ENCODE assay signal across 8 cellular contexts in genomic region chr19:8396563-8397203, GRCh38. TPM values are rescaled to one million over a fixed set of nuclear protein-coding genes. Genes with fewer than 3 reads are reported as not detected.
DNase-seq lines count a peak whose midpoint lies in the region; ATAC-seq and TF ChIP-seq lines count a peak whose summit lies in the region.

No MANE protein-coding gene starts in this region.

- H3K27ac Mint-ChIP-seq in CD8-positive, alpha-beta memory T cell = peak overlapping the region in 7 of 8 donors; percentile 24 to 99 (median 74)
- H3K27ac Mint-ChIP-seq in IgD-negative memory B cell (peak overlapping the region in 2 of 3 donors; percentile 32 to 78), brain (peak overlapping the region; percentile 36 to 79 (median 70))

- peaks cover 13% of the 10 kb centered on the region for H3K4me1 ChIP-seq in CD8-positive, alpha-beta memory T cell (ENCODE audit: insufficient read depth, low read length)

- POLR2A ChIA-PET in CD8-positive, alpha-beta memory T cell (lab: Charles Lee) = no interaction called here

- no peaks in the 10 kb centered on the region for H3K27me3 ChIP-seq in CD8-positive, alpha-beta memory T cell (ENCODE audit: insufficient read depth, low read length, poor library complexity, severe bottlenecking)
- H3K27me3 ChIP-seq in WERI-Rb-1 (ENCODE audit: insufficient read depth, low read depth, severe bottlenecking) = no peaks in the 10 kb centered on the region

- no peak overlapping the region for H3K27ac ChIP-seq in CD8-positive, alpha-beta memory T cell (ENCODE audit: low read depth, low read length)
- no peak overlapping the region for H3K27ac ChIP-seq in WERI-Rb-1

- peak; percentile 58 to 87 (median 74) for DNase-seq in CD8-positive, alpha-beta memory T cell
- peak; percentile 74 for DNase-seq in WERI-Rb-1
- DNase-seq in iPS-NIHi7 (ENCODE audit: extremely low spot score) = peak; percentile 77
- peak; percentile 49 for DNase-seq in stimulated activated CD4-positive, alpha-beta T cell treated with anti-CD3 and anti-CD28 coated beads, Interleukin-2, amount 100 ng/mL, for 4 hours (ENCODE audit: low read depth)
- no peak for DNase-seq in mesenteric fat pad (ENCODE audit: low spot score)

- peaks cover 0 to 38% (median 0%) of the 10 kb centered on the region in 3 donors for H3K36me3 Mint-ChIP-seq in CD8-positive, alpha-beta memory T cell
- H3K36me3 Mint-ChIP-seq in IgD-negative memory B cell (no peaks in the 10 kb centered on the region), brain (peaks cover 42% of the 10 kb centered on the region)

- no peak for ATAC-seq in GM18907 (IDR thresholded peaks at IDR 0.05; ENCODE audit: unreplicated experiment)

- H3K4me3 ChIP-seq in CD8-positive, alpha-beta memory T cell (ENCODE audit: low read length) = no peak overlapping the region
- H3K4me3 ChIP-seq in WERI-Rb-1 (ENCODE audit: low read depth, low read length) = no peak overlapping the region

- peak overlapping the region in 1 of 7 donors; percentile 58 for H3K4me3 Mint-ChIP-seq in CD8-positive, alpha-beta memory T cell
- H3K4me3 Mint-ChIP-seq in IgD-negative memory B cell = peak overlapping the region in 1 of 4 donors; percentile 14
- H3K4me3 Mint-ChIP-seq in brain = no peak overlapping the region

- H3K9me3 Mint-ChIP-seq in CD8-positive, alpha-beta memory T cell = no peaks in the 10 kb centered on the region
- peaks cover 0 to 2% (median 0%) of the 10 kb centered on the region in 3 donors for H3K9me3 Mint-ChIP-seq in IgD-negative memory B cell
- H3K9me3 Mint-ChIP-seq in brain = no peaks in the 10 kb centered on the region

- no peaks in the 10 kb centered on the region for H3K9me3 ChIP-seq in CD8-positive, alpha-beta memory T cell (ENCODE audit: low read length)
- no peaks in the 10 kb centered on the region for H3K9me3 ChIP-seq in WERI-Rb-1 (ENCODE audit: severe bottlenecking)

- peaks cover 26 to 60% (median 34%) of the 10 kb centered on the region in 3 donors for H3K4me1 Mint-ChIP-seq in CD8-positive, alpha-beta memory T cell
- H3K4me1 Mint-ChIP-seq in IgD-negative memory B cell (peaks cover 4 to 19% (median 13%) of the 10 kb centered on the region in 3 donors), brain (peaks cover 38% of the 10 kb centered on the region)

- CTCF ChIA-PET in CD8-positive, alpha-beta memory T cell (lab: Charles Lee) = interaction anchor here (1.4 to 3.0 kb wide), 3 partner anchors 17 to 43 kb away, joined by 3 to 16 read pairs (median 8); partner anchors contain the start of gene MARCHF2

- TF ChIP-seq CTCF in WERI-Rb-1 (IDR thresholded peaks at IDR 0.05; ENCODE audit: low read depth, low read length) (peak; percentile 84), brain (conservative IDR thresholded peaks at IDR 0.05) (peak; percentile 61 to 68)

- no peaks in the 10 kb centered on the region for H3K36me3 ChIP-seq in CD8-positive, alpha-beta memory T cell (ENCODE audit: insufficient read depth, low read length)
- H3K36me3 ChIP-seq in WERI-Rb-1 = peaks cover 32% of the 10 kb centered on the region

- no peaks in the 10 kb centered on the region for H3K27me3 Mint-ChIP-seq in CD8-positive, alpha-beta memory T cell
- H3K27me3 Mint-ChIP-seq in IgD-negative memory B cell = no peaks in the 10 kb centered on the region
- H3K27me3 Mint-ChIP-seq in brain = peaks cover 4% of the 10 kb centered on the region

RNA-seq across cellular contexts. Expression of gene RAB11B, which starts 6.5 kb away (rescaled TPM):
- 10 to 100 TPM; 61.7 to 69.7 TPM for total RNA-seq in CD8-positive, alpha-beta memory T cell
- polyA plus RNA-seq in CD8-positive, alpha-beta memory T cell = 87.4 TPM
- polyA plus RNA-seq in IgD-negative memory B cell = 96.8 TPM
- 561 TPM for polyA plus RNA-seq in brain (ENCODE audit: insufficient read depth, low read depth, low replicate concordance)
- 100 TPM for total RNA-seq in mesenteric fat pad

RNA-seq across cellular contexts. Expression of gene MARCHF2, which starts 16.4 kb away (rescaled TPM):
- total RNA-seq in CD8-positive, alpha-beta memory T cell = 10 to 100 TPM; 13.1 to 14.1 TPM
- 51.0 TPM for polyA plus RNA-seq in CD8-positive, alpha-beta memory T cell
- polyA plus RNA-seq in IgD-negative memory B cell (35.9 TPM), brain (ENCODE audit: insufficient read depth, low read depth, low replicate concordance) (82.9 TPM)
- 101 TPM for total RNA-seq in mesenteric fat pad

RNA-seq across cellular contexts. Expression of gene ANGPTL4, which starts 32.7 kb away (rescaled TPM):
- not detected for total RNA-seq in CD8-positive, alpha-beta memory T cell
- 0.28 TPM for polyA plus RNA-seq in CD8-positive, alpha-beta memory T cell
- polyA plus RNA-seq in IgD-negative memory B cell (not detected), brain (ENCODE audit: insufficient read depth, low read depth, low replicate concordance) (23.4 TPM)
- 753 TPM for total RNA-seq in mesenteric fat pad

RNA-seq across cellular contexts. Expression of gene HNRNPM, which starts 48.1 kb away (rescaled TPM):
- 100 to 1,000 TPM; 336 to 338 TPM for total RNA-seq in CD8-positive, alpha-beta memory T cell
- polyA plus RNA-seq in CD8-positive, alpha-beta memory T cell = 311 TPM
- 210 TPM for polyA plus RNA-seq in IgD-negative memory B cell
- polyA plus RNA-seq in brain (ENCODE audit: insufficient read depth, low read depth, low replicate concordance) = 204 TPM
- 145 TPM for total RNA-seq in mesenteric fat pad

RNA-seq across cellular contexts. Expression of gene KANK3, which starts 53.6 kb away (rescaled TPM):
- total RNA-seq in CD8-positive, alpha-beta memory T cell = 1 to 10 TPM in 1 of 2 experiments, under 1 TPM in 1; 0.97 to 1.1 TPM
- 3.6 TPM for polyA plus RNA-seq in CD8-positive, alpha-beta memory T cell
- polyA plus RNA-seq in IgD-negative memory B cell (not detected), brain (ENCODE audit: insufficient read depth, low read depth, low replicate concordance) (3.2 TPM)
- total RNA-seq in mesenteric fat pad = 28.6 TPM

Comparison
In these comparisons a context has a peak if more than half of its experiments do, and no peak if none do; other contexts are left out.
1. RNA of gene ANGPTL4, which starts 32.7 kb away (polyA plus RNA-seq): 23.4 TPM in brain (single experiment); 0.28 TPM in CD8-positive, alpha-beta memory T cell (single experiment) and not detected in IgD-negative memory B cell (single experiment); every median in the first group is over 10 times any median in the second.
2. Peak in every context shown above with its lines, with median percentiles within 50 percentile points of each other: H3K27ac Mint-ChIP-seq.